Comparison of ENCODE assay signal across 17 cellular contexts in genomic region chr22:22631274-22631673, GRCh38. TPM values are rescaled to one million over a fixed set of nuclear protein-coding genes. Genes with fewer than 3 reads are reported as not detected.
"Had no signal": no experiment of that assay in that cellular context is flagged by ENCODE, and none has a peak within 500 bp of the region (broad histone marks: within the 10 kb centered on the region; RNA-seq: fewer than 3 reads in every experiment).

No MANE protein-coding gene starts in this region.

RNA-seq across cellular contexts. Expression of gene GGTLC2, which starts 13.1 kb away (rescaled TPM):
- total RNA-seq: activated B cell treated with CpG ODN at 0.5 μM for 24 hours; activated CD4-positive, alpha-beta memory T cell treated with anti-CD3 and anti-CD28 coated beads for 36 hours; activated naive CD4-positive, alpha-beta T cell treated with anti-CD3 and anti-CD28 coated beads, Interleukin-2, amount 50 U/mL, for 72 hours; activated T-helper 1 cell treated with anti-CD3 and anti-CD28 coated beads, Interleukin-12 subunit alpha, Interleukin-12 subunit beta, Interleukin-2, Interleukin-4 antibody, amounts not matched to agents 30 ng/mL and 10 ng/mL and 1 ng/mL, durations not matched to agents 14 hours and 24 hours and 36 hours; colonic mucosa; esophagus mucosa; fibroblast of villous mesenchyme; liver; mesenteric fat pad; naive thymus-derived CD8-positive, alpha-beta T cell; occipital lobe; posterior vena cava; right cardiac atrium; spleen; urinary bladder had no signal
- polyA plus RNA-seq: keratinocyte; liver; naive thymus-derived CD8-positive, alpha-beta T cell; right cardiac atrium; SK-N-SH; spleen; urinary bladder had no signal
